8 cellular contexts compared by ENCODE assay signal in genomic region chr3:33798113-33798417, GRCh38. TPM values are rescaled to one million over a fixed set of nuclear protein-coding genes. Genes with fewer than 3 reads are reported as not detected.
DNase-seq lines count a peak whose midpoint lies in the region; ATAC-seq and TF ChIP-seq lines count a peak whose summit lies in the region.

No MANE protein-coding gene starts in this region.

- peak overlapping the region; percentile 93 for H3K4me3 Mint-ChIP-seq in activated naive CD8-positive, alpha-beta T cell treated with anti-CD3 and anti-CD28 coated beads, Interleukin-2, amount 10 ng/mL, durations not matched to agents 7 days and 5 days

- WGBS in thymus, result under 1% methylated on average over 9 of the region's 9 CpGs

- ATAC-seq in GM19025 (IDR thresholded peaks at IDR 0.05; ENCODE audit: low read depth, unreplicated experiment) (peak; percentile 37), HG03108 (IDR thresholded peaks at IDR 0.05; ENCODE audit: unreplicated experiment) (peak; percentile 29)
- ATAC-seq in activated naive CD8-positive, alpha-beta T cell treated with anti-CD3 and anti-CD28 coated beads, Interleukin-2, amount 10 ng/mL, durations not matched to agents 7 days and 5 days (ENCODE audit: low read depth), result peak; percentile 51

- peaks cover 4% of the 10 kb centered on the region for H3K36me3 ChIP-seq in thymus (ENCODE audit: control insufficient read depth, insufficient read depth)

- POLR2A ChIA-PET in activated naive CD8-positive, alpha-beta T cell treated with anti-CD3 and anti-CD28 coated beads, Interleukin-2, amount 10 ng/mL, durations not matched to agents 7 days and 5 days (lab: Charles Lee), result interaction anchor here (0.6 to 1.7 kb wide), 9 partner anchors 11 to 364 kb away, joined by 3 to 20 read pairs (median 3); partner anchors contain the start of gene UBP1

- peaks cover 7% of the 10 kb centered on the region for H3K4me1 ChIP-seq in thymus (ENCODE audit: control insufficient read depth, insufficient read depth, low read length)

- H3K27me3 ChIP-seq in layer of hippocampus (ENCODE audit: control insufficient read depth, insufficient read depth, low read length) (no peaks in the 10 kb centered on the region), thymus (ENCODE audit: control insufficient read depth, insufficient read depth) (no peaks in the 10 kb centered on the region)

- peaks cover 11% of the 10 kb centered on the region for H3K36me3 Mint-ChIP-seq in activated naive CD8-positive, alpha-beta T cell treated with anti-CD3 and anti-CD28 coated beads, Interleukin-2, amount 10 ng/mL, durations not matched to agents 7 days and 5 days

- peaks cover 1% of the 10 kb centered on the region for H3K9me3 Mint-ChIP-seq in activated naive CD8-positive, alpha-beta T cell treated with anti-CD3 and anti-CD28 coated beads, Interleukin-2, amount 10 ng/mL, durations not matched to agents 7 days and 5 days

- H3K27me3 Mint-ChIP-seq in activated naive CD8-positive, alpha-beta T cell treated with anti-CD3 and anti-CD28 coated beads, Interleukin-2, amount 10 ng/mL, durations not matched to agents 7 days and 5 days, result peaks cover 4% of the 10 kb centered on the region

- H3K27ac Mint-ChIP-seq in activated naive CD8-positive, alpha-beta T cell treated with anti-CD3 and anti-CD28 coated beads, Interleukin-2, amount 10 ng/mL, durations not matched to agents 7 days and 5 days, result peak overlapping the region; percentile 91

- no peaks in the 10 kb centered on the region for H3K9me3 ChIP-seq in thymus (ENCODE audit: control insufficient read depth)

- no peak for DNase-seq in activated naive CD8-positive, alpha-beta T cell treated with anti-CD3 and anti-CD28 coated beads, Interleukin-2, amount 10 ng/mL, durations not matched to agents 7 days and 5 days
- DNase-seq in HPDE6-E6E7 (ENCODE audit: extremely low spot score) (no peak), DMS153 (lab: John Stamatoyannopoulos, UW) (no peak)

- peaks cover 31% of the 10 kb centered on the region for H3K4me1 Mint-ChIP-seq in activated naive CD8-positive, alpha-beta T cell treated with anti-CD3 and anti-CD28 coated beads, Interleukin-2, amount 10 ng/mL, durations not matched to agents 7 days and 5 days

- peak overlapping the region; percentile 84 for H3K4me3 ChIP-seq in thymus (ENCODE audit: low read length)

- no peak for TF ChIP-seq CTCF in 22Rv1 (IDR thresholded peaks at IDR 0.05)

- H3K27ac ChIP-seq in 22Rv1 (peak overlapping the region; percentile 90), layer of hippocampus (ENCODE audit: low read depth, low read length) (peak overlapping the region; percentile 92), thymus (ENCODE audit: low read depth) (peak overlapping the region; percentile 48)

RNA-seq across cellular contexts. Expression of gene PDCD6IP, which starts 0.4 kb away (rescaled TPM):
- 100 to 1,000 TPM; 180 to 196 TPM for total RNA-seq in activated naive CD8-positive, alpha-beta T cell treated with anti-CD3 and anti-CD28 coated beads, Interleukin-2, amount 10 ng/mL, durations not matched to agents 7 days and 5 days
- 68.5 TPM for polyA plus RNA-seq in thymus
